In genomic region chr17:43737722-43738121, GRCh38 we compare ENCODE assay signal across 24 cellular contexts. TPM values are rescaled to one million over a fixed set of nuclear protein-coding genes. Genes with fewer than 3 reads are reported as not detected.
DNase-seq lines count a peak whose midpoint lies in the region; ATAC-seq, FAIRE-seq and TF ChIP-seq lines count a peak whose summit lies in the region.
"Had no signal": no experiment of that assay in that cellular context is flagged by ENCODE, and none has a peak within 500 bp of the region (broad histone marks: within the 10 kb centered on the region; RNA-seq: fewer than 3 reads in every experiment).

No MANE protein-coding gene starts in this region.

- H3K4me1 ChIP-seq in GM23338 (ENCODE audit: insufficient read depth) (peaks cover 13% of the 10 kb centered on the region; the same call in 1 of the 2 replicates), sigmoid colon (no peaks in the 10 kb centered on the region)
- H3K4me1 ChIP-seq: BE2C had no signal

- peaks cover 21% of the 10 kb centered on the region for H3K9me3 Mint-ChIP-seq in GM23338

- no peaks in the 10 kb centered on the region for H3K9me3 ChIP-seq in sigmoid colon
- H3K9me3 ChIP-seq: A549, BE2C had no signal

- no peak for TF ChIP-seq EP300 in sigmoid colon (IDR thresholded peaks at IDR 0.05)

- H3K9me2 ChIP-seq in GM23338 (ENCODE audit: insufficient read depth) = no peaks in the 10 kb centered on the region

- H3K79me2 ChIP-seq in GM23338 (replicated peaks; ENCODE audit: insufficient read depth) = no peaks in the 10 kb centered on the region

- FAIRE-seq in urothelium cell line (lab: Jason Lieb, UNC) = peak; percentile 17
- FAIRE-seq: A549, GM12891, GM18507 had no signal

- H3K27ac ChIP-seq in GM23338 (ENCODE audit: low read depth) = no peak overlapping the region
- H3K27ac ChIP-seq in sigmoid colon = no peak overlapping the region
- H3K27ac ChIP-seq: 22Rv1; A549; BLaER1 treated with 17β-estradiol and CSF1 and Interleukin-3, amounts not matched to agents 10 nM and 100 nM had no signal

- H3K27me3 ChIP-seq in GM23338 (ENCODE audit: insufficient read depth) = no peaks in the 10 kb centered on the region
- H3K27me3 ChIP-seq in sigmoid colon = peaks cover 0 to 2% (median 0%) of the 10 kb centered on the region in 3 donors
- H3K27me3 ChIP-seq: BE2C; BLaER1 treated with 17β-estradiol and CSF1 and Interleukin-3, amounts not matched to agents 10 nM and 100 nM had no signal

- no peaks in the 10 kb centered on the region for H4K20me1 ChIP-seq in GM23338 (replicated peaks; ENCODE audit: insufficient read depth)
- H4K20me1 ChIP-seq: BLaER1 treated with 17β-estradiol and CSF1 and Interleukin-3, amounts not matched to agents 10 nM and 100 nM had no signal

- H2AFZ ChIP-seq in GM23338 = 0 out of 2 replicates have a peak overlapping the region, but pooled peaks have one; percentile 78

- intact Hi-C loops in sigmoid colon (cut with DNase I) = no loop called here

- WGBS in sigmoid colon, 2 donors = 86 to 93% methylated on average over 2 of the region's 2 CpGs

- no peaks in the 10 kb centered on the region for H3K36me3 ChIP-seq in GM23338 (ENCODE audit: insufficient read depth)
- no peaks in the 10 kb centered on the region for H3K36me3 ChIP-seq in sigmoid colon
- H3K36me3 ChIP-seq: BE2C; BLaER1 treated with 17β-estradiol and CSF1 and Interleukin-3, amounts not matched to agents 10 nM and 100 nM had no signal

- no peak for ATAC-seq in GM23338
- ATAC-seq: A549 had no signal

- H3K27ac Mint-ChIP-seq in GM23338 = no peak overlapping the region

- no peaks in the 10 kb centered on the region for H3F3A ChIP-seq in GM23338 (replicated peaks; ENCODE audit: low read depth)

- H3K27me3 Mint-ChIP-seq in GM23338 (ENCODE audit: insufficient read depth, low read depth, poor library complexity) = peaks cover 5% of the 10 kb centered on the region

- peaks cover 10% of the 10 kb centered on the region; the same call in 2 of the 3 replicates for H3K4me1 Mint-ChIP-seq in GM23338
- H3K4me1 Mint-ChIP-seq: CD4-positive, alpha-beta memory T cell had no signal

- peaks cover 11% of the 10 kb centered on the region for H3K36me3 Mint-ChIP-seq in GM23338 (ENCODE audit: low read depth)
- H3K36me3 Mint-ChIP-seq: CD4-positive, alpha-beta memory T cell had no signal

- DNase-seq in GM23338 (ENCODE audit: low spot score) (no peak), fibroblast of gingiva (ENCODE audit: low read depth) (peak; percentile 78), fibroblast of the conjunctiva (ENCODE audit: low read depth) (peak; percentile 51), urothelium cell line (ENCODE audit: low spot score) (no peak), C1 segment of cervical spinal cord (lab: John Stamatoyannopoulos, UW) (no peak), sigmoid colon (no peak), 8988T (no peak)
- DNase-seq: ACHN; AML-193; BE2C; Calu3; CD4-positive, alpha-beta memory T cell; COR-L47; GF-D8; GOT3; H7; HCEC 1CT had no signal

- no peak for TF ChIP-seq POLR2A in sigmoid colon (IDR thresholded peaks at IDR 0.05)

- no peak overlapping the region for H3K4me3 ChIP-seq in GM23338
- H3K4me3 ChIP-seq in sigmoid colon = no peak overlapping the region
- H3K4me3 ChIP-seq: A549; BLaER1 treated with 17β-estradiol and CSF1 and Interleukin-3, amounts not matched to agents 10 nM and 100 nM had no signal

- H3K4me3 Mint-ChIP-seq in GM23338 = no peak overlapping the region
- H3K4me3 Mint-ChIP-seq: CD4-positive, alpha-beta memory T cell had no signal

- TF ChIP-seq CTCF in GM23338 (conservative IDR thresholded peaks at IDR 0.05; ENCODE audit: low read depth in 2 of 2) (no peak), sigmoid colon (IDR thresholded peaks at IDR 0.05) (no peak)

- H3K4me2 ChIP-seq in GM23338 = no peak overlapping the region
- H3K4me2 ChIP-seq: A549; BLaER1 treated with 17β-estradiol and CSF1 and Interleukin-3, amounts not matched to agents 10 nM and 100 nM had no signal

TF ChIP-seq in GM23338, 12 proteins besides CTCF, POLR2A, EP300 and RAD21 (continues in another document):
- no peak for TF ChIP-seq JUNB (IDR thresholded peaks at IDR 0.05; ENCODE audit: unreplicated experiment)
- no peak for TF ChIP-seq ZNF331 (CRISPR knock-in tag; IDR thresholded peaks at IDR 0.05; ENCODE audit: low read depth)
- TF ChIP-seq, protein P1, sequence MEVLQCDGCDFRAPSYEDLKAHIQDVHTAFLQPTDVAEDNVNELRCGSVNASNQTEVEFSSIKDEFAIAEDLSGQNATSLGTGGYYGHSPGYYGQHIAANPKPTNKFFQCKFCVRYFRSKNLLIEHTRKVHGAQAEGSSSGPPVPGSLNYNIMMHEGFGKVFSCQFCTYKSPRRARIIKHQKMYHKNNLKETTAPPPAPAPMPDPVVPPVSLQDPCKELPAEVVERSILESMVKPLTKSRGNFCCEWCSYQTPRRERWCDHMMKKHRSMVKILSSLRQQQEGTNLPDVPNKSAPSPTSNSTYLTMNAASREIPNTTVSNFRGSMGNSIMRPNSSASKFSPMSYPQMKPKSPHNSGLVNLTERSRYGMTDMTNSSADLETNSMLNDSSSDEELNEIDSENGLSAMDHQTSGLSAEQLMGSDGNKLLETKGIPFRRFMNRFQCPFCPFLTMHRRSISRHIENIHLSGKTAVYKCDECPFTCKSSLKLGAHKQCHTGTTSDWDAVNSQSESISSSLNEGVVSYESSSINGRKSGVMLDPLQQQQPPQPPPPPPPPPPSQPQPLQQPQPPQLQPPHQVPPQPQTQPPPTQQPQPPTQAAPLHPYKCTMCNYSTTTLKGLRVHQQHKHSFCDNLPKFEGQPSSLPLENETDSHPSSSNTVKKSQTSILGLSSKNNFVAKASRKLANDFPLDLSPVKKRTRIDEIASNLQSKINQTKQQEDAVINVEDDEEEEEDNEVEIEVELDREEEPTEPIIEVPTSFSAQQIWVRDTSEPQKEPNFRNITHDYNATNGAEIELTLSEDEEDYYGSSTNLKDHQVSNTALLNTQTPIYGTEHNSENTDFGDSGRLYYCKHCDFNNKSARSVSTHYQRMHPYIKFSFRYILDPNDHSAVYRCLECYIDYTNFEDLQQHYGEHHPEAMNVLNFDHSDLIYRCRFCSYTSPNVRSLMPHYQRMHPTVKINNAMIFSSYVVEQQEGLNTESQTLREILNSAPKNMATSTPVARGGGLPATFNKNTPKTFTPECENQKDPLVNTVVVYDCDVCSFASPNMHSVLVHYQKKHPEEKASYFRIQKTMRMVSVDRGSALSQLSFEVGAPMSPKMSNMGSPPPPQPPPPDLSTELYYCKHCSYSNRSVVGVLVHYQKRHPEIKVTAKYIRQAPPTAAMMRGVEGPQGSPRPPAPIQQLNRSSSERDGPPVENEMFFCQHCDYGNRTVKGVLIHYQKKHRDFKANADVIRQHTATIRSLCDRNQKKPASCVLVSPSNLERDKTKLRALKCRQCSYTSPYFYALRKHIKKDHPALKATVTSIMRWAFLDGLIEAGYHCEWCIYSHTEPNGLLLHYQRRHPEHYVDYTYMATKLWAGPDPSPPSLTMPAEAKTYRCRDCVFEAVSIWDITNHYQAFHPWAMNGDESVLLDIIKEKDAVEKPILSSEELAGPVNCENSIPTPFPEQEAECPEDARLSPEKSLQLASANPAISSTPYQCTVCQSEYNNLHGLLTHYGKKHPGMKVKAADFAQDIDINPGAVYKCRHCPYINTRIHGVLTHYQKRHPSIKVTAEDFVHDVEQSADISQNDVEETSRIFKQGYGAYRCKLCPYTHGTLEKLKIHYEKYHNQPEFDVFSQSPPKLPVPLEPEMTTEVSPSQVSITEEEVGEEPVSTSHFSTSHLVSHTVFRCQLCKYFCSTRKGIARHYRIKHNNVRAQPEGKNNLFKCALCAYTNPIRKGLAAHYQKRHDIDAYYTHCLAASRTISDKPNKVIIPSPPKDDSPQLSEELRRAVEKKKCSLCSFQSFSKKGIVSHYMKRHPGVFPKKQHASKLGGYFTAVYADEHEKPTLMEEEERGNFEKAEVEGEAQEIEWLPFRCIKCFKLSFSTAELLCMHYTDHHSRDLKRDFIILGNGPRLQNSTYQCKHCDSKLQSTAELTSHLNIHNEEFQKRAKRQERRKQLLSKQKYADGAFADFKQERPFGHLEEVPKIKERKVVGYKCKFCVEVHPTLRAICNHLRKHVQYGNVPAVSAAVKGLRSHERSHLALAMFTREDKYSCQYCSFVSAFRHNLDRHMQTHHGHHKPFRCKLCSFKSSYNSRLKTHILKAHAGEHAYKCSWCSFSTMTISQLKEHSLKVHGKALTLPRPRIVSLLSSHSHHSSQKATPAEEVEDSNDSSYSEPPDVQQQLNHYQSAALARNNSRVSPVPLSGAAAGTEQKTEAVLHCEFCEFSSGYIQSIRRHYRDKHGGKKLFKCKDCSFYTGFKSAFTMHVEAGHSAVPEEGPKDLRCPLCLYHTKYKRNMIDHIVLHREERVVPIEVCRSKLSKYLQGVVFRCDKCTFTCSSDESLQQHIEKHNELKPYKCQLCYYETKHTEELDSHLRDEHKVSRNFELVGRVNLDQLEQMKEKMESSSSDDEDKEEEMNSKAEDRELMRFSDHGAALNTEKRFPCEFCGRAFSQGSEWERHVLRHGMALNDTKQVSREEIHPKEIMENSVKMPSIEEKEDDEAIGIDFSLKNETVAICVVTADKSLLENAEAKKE (CRISPR knock-in tag; IDR thresholded peaks at IDR 0.05) = no peak

RNA-seq across cellular contexts. Expression of gene SOST, which starts 20.9 kb away (rescaled TPM):
- total RNA-seq in GM23338 (2014; rRNA removed; shearing (Covaris generic)) = 0.31 TPM in 1 of 2 replicates, not detected in the other
- polyA plus RNA-seq in GM23338 (2016; fragmentation: Nextera tagmentation; extraction: Ambion mirVana) (not detected in 2 replicates), sigmoid colon (not detected)
- not detected for total RNA-seq in sigmoid colon
- total RNA-seq: Calu3; CD4-positive, alpha-beta memory T cell; H7 had no signal
- polyA plus RNA-seq: CD4-positive, alpha-beta memory T cell had no signal

RNA-seq across cellular contexts. Expression of gene DUSP3, which starts 41.1 kb away (rescaled TPM):
- 17.5 and 22.1 TPM in 2 replicates for total RNA-seq in GM23338 (2014; rRNA removed; shearing (Covaris generic))
- polyA plus RNA-seq in GM23338 (2016; fragmentation: Nextera tagmentation; extraction: Ambion mirVana) (14.7 and 15.4 TPM in 2 replicates), sigmoid colon (10 to 100 TPM; 32.3 to 57.1 (median 47.2) TPM)
- total RNA-seq in sigmoid colon = 100 to 1,000 TPM in 3 of 4 donors, 10 to 100 TPM in 1; 70.4 to 140 (median 120) TPM

RNA-seq across cellular contexts. Expression of gene CFAP97D1, which starts 42.5 kb away (rescaled TPM):
- total RNA-seq in GM23338 (2014; rRNA removed; shearing (Covaris generic)) = 0.07 and 0.12 TPM in 2 replicates
- polyA plus RNA-seq in GM23338 (2016; fragmentation: Nextera tagmentation; extraction: Ambion mirVana) = 0.10 TPM in 1 of 2 replicates, not detected in the other
- not detected for total RNA-seq in sigmoid colon
- polyA plus RNA-seq in sigmoid colon = not detected
- total RNA-seq: Calu3; CD4-positive, alpha-beta memory T cell; Daoy; G401 had no signal
- polyA plus RNA-seq: A549; CD4-positive, alpha-beta memory T cell had no signal

Comparison
In these comparisons a context has a peak if more than half of its experiments do, and no peak if none do; other contexts are left out.
1. DNase-seq: peak in fibroblast of gingiva (single experiment) and fibroblast of the conjunctiva (single experiment); none in GM23338 (single experiment), urothelium cell line (single experiment), C1 segment of cervical spinal cord (0 of 14), sigmoid colon (single experiment) and 8988T (single experiment).